In genomic region chr16:68324336-68324735, GRCh38 we compare ENCODE assay signal across 35 cellular contexts.
"Had no signal": no experiment of that assay in that cellular context is flagged by ENCODE, and none has a peak within 500 bp of the region (broad histone marks: within the 10 kb centered on the region; RNA-seq: fewer than 3 reads in every experiment).

No MANE protein-coding gene starts in this region.

- ATAC-seq: activated CD8-positive, alpha-beta T cell treated with anti-CD3 and anti-CD28 coated beads for 36 hours; activated naive CD4-positive, alpha-beta T cell treated with anti-CD3 and anti-CD28 coated beads, Interleukin-2, amount 50 U/mL, for 72 hours; activated T-cell treated with anti-CD3 and anti-CD28 coated beads, Interleukin-2, amount 50 U/mL, for 4 hours; activated T-cell treated with anti-CD3 and anti-CD28 coated beads, Interleukin-2, amount 50 U/mL, for 72 hours; activated T-helper 17 cell treated with anti-CD3 and anti-CD28 coated beads, Interleukin-2, amount 50 U/mL, for 72 hours; T-cell had no signal

- H3K4me3 ChIP-seq: ascending aorta, cardiac muscle cell had no signal

- DNase-seq: activated B cell treated with CpG ODN at 0.5 μM for 24 hours; activated CD4-positive, alpha-beta memory T cell treated with anti-CD3 and anti-CD28 coated beads for 36 hours; activated CD4-positive, alpha-beta T cell treated with anti-CD3 and anti-CD28 coated beads for 4 hours; activated CD4-positive, alpha-beta T cell treated with anti-CD3 and anti-CD28 coated beads, Interleukin-2, amount 10 ng/mL, durations not matched to agents 24 days and 14 days; activated CD4-positive, alpha-beta T cell treated with anti-CD3 and anti-CD28 coated beads, Interleukin-2, amount 50 U/mL, for 1 hour; activated CD4-positive, alpha-beta T cell treated with anti-CD3 and anti-CD28 coated beads, Interleukin-2, amount 50 U/mL, for 4 hours; activated CD4-positive, CD25-positive, alpha-beta regulatory T cell treated with anti-CD3 and anti-CD28 coated beads, Interleukin-2, amount 50 U/mL, for 72 hours; activated CD8-positive, alpha-beta memory T cell treated with anti-CD3 and anti-CD28 coated beads, Interleukin-2, amount 50 U/mL, for 4 hours; activated CD8-positive, alpha-beta T cell treated with anti-CD3 and anti-CD28 coated beads for 36 hours; activated gamma-delta T cell treated with Interleukin-2 at 50 U/mL for 16 hours; activated naive CD4-positive, alpha-beta T cell; activated naive CD4-positive, alpha-beta T cell treated with anti-CD3 and anti-CD28 coated beads for 36 hours; activated naive CD4-positive, alpha-beta T cell treated with anti-CD3 and anti-CD28 coated beads, Interleukin-2, amount 50 U/mL, for 16 hours; activated naive CD8-positive, alpha-beta T cell treated with anti-CD3 and anti-CD28 coated beads for 36 hours; activated T-cell treated with anti-CD3 and anti-CD28 coated beads for 4 hours; activated T-cell treated with anti-CD3 and anti-CD28 coated beads, Interleukin-2, amount 50 U/mL, for 1 hour; activated T-cell treated with anti-CD3 and anti-CD28 coated beads, Interleukin-2, amount 50 U/mL, for 4 hours; activated T-cell treated with anti-CD3 and anti-CD28 coated beads, Interleukin-2, amount 50 U/mL, for 72 hours; amygdala; anterior cingulate cortex; cerebellar nuclear complex; T-cell; T-helper 2 cell; T-helper 9 cell had no signal

- H3K9me3 Mint-ChIP-seq: activated B cell treated with CpG ODN at 0.5 μM for 24 hours; activated CD4-positive, alpha-beta memory T cell treated with anti-CD3 and anti-CD28 coated beads for 36 hours; activated CD4-positive, alpha-beta T cell treated with anti-CD3 and anti-CD28 coated beads, Interleukin-2, amount 10 ng/mL, durations not matched to agents 24 days and 14 days; activated CD8-positive, alpha-beta T cell treated with anti-CD3 and anti-CD28 coated beads for 36 hours; activated naive CD4-positive, alpha-beta T cell treated with anti-CD3 and anti-CD28 coated beads for 36 hours; activated naive CD4-positive, alpha-beta T cell treated with anti-CD3 and anti-CD28 coated beads, Interleukin-2, amount 50 U/mL, for 72 hours; activated naive CD8-positive, alpha-beta T cell treated with anti-CD3 and anti-CD28 coated beads for 36 hours; activated T-cell treated with anti-CD3 and anti-CD28 coated beads, Interleukin-2, amount 50 U/mL, for 4 hours; activated T-cell treated with anti-CD3 and anti-CD28 coated beads, Interleukin-2, amount 50 U/mL, for 72 hours; activated T-helper 1 cell treated with anti-CD3 and anti-CD28 coated beads, Interleukin-12 subunit alpha, Interleukin-12 subunit beta, Interleukin-2, Interleukin-4 antibody, amounts not matched to agents 30 ng/mL and 10 ng/mL and 1 ng/mL, durations not matched to agents 14 hours and 24 hours and 36 hours; activated T-helper 17 cell treated with anti-CD3 and anti-CD28 coated beads, Interleukin-2, amount 50 U/mL, for 72 hours; brain; central memory CD8-positive, alpha-beta T cell; T-cell; T-helper 2 cell treated with Interferon-gamma antibody and Interleukin-4, amounts not matched to agents 5 μg/mL and 100 μg/mL, for 36 hours had no signal

- H3K27ac ChIP-seq: ascending aorta, cardiac muscle cell, VCaP had no signal

- H3K9me3 ChIP-seq: ascending aorta had no signal

- H3K27me3 Mint-ChIP-seq: activated B cell treated with CpG ODN at 0.5 μM for 24 hours; activated CD4-positive, alpha-beta memory T cell treated with anti-CD3 and anti-CD28 coated beads for 36 hours; activated CD4-positive, alpha-beta T cell treated with anti-CD3 and anti-CD28 coated beads, Interleukin-2, amount 10 ng/mL, durations not matched to agents 24 days and 14 days; activated CD8-positive, alpha-beta T cell treated with anti-CD3 and anti-CD28 coated beads for 36 hours; activated naive CD8-positive, alpha-beta T cell treated with anti-CD3 and anti-CD28 coated beads for 36 hours; activated T-helper 17 cell treated with anti-CD3 and anti-CD28 coated beads, Interleukin-2, amount 50 U/mL, for 72 hours; brain; central memory CD8-positive, alpha-beta T cell; T-cell had no signal

- H3K4me3 Mint-ChIP-seq: activated B cell treated with CpG ODN at 0.5 μM for 24 hours; activated CD4-positive, alpha-beta memory T cell treated with anti-CD3 and anti-CD28 coated beads for 36 hours; activated CD4-positive, alpha-beta T cell treated with anti-CD3 and anti-CD28 coated beads, Interleukin-2, amount 10 ng/mL, durations not matched to agents 24 days and 14 days; activated CD8-positive, alpha-beta T cell treated with anti-CD3 and anti-CD28 coated beads for 36 hours; activated naive CD4-positive, alpha-beta T cell treated with anti-CD3 and anti-CD28 coated beads for 36 hours; activated naive CD8-positive, alpha-beta T cell treated with anti-CD3 and anti-CD28 coated beads for 36 hours; activated T-cell treated with anti-CD3 and anti-CD28 coated beads, Interleukin-2, amount 50 U/mL, for 4 hours; activated T-cell treated with anti-CD3 and anti-CD28 coated beads, Interleukin-2, amount 50 U/mL, for 72 hours; activated T-helper 1 cell treated with anti-CD3 and anti-CD28 coated beads, Interleukin-12 subunit alpha, Interleukin-12 subunit beta, Interleukin-2, Interleukin-4 antibody, amounts not matched to agents 30 ng/mL and 10 ng/mL and 1 ng/mL, durations not matched to agents 14 hours and 24 hours and 36 hours; activated T-helper 17 cell treated with anti-CD3 and anti-CD28 coated beads, Interleukin-2, amount 50 U/mL, for 72 hours; brain; central memory CD8-positive, alpha-beta T cell; T-cell; T-helper 2 cell treated with Interferon-gamma antibody and Interleukin-4, amounts not matched to agents 5 μg/mL and 100 μg/mL, for 36 hours had no signal

- H3K4me1 ChIP-seq: ascending aorta had no signal

- H3K27ac Mint-ChIP-seq: activated B cell treated with CpG ODN at 0.5 μM for 24 hours; activated CD4-positive, alpha-beta memory T cell treated with anti-CD3 and anti-CD28 coated beads for 36 hours; activated naive CD4-positive, alpha-beta T cell treated with anti-CD3 and anti-CD28 coated beads for 36 hours; activated naive CD4-positive, alpha-beta T cell treated with anti-CD3 and anti-CD28 coated beads, Interleukin-2, amount 50 U/mL, for 72 hours; activated T-cell treated with anti-CD3 and anti-CD28 coated beads, Interleukin-2, amount 50 U/mL, for 72 hours; activated T-helper 1 cell treated with anti-CD3 and anti-CD28 coated beads, Interleukin-12 subunit alpha, Interleukin-12 subunit beta, Interleukin-2, Interleukin-4 antibody, amounts not matched to agents 30 ng/mL and 10 ng/mL and 1 ng/mL, durations not matched to agents 14 hours and 24 hours and 36 hours; activated T-helper 17 cell treated with anti-CD3 and anti-CD28 coated beads, Interleukin-2, amount 50 U/mL, for 72 hours; brain; T-cell; T-helper 2 cell treated with Interferon-gamma antibody and Interleukin-4, amounts not matched to agents 5 μg/mL and 100 μg/mL, for 36 hours had no signal

- FAIRE-seq: bronchial epithelial cell, TTC549 had no signal

- H3K27me3 ChIP-seq: ascending aorta, cardiac muscle cell had no signal
